16 cellular contexts compared by ENCODE assay signal in genomic region chr1:56446531-56447098, GRCh38.
DNase-seq lines count a peak whose midpoint lies in the region; ATAC-seq, FAIRE-seq and TF ChIP-seq lines count a peak whose summit lies in the region.
"Had no signal": no experiment of that assay in that cellular context is flagged by ENCODE, and none has a peak within 500 bp of the region (broad histone marks: within the 10 kb centered on the region; RNA-seq: fewer than 3 reads in every experiment).

No MANE protein-coding gene starts in this region.

- WGBS in ovary, 3 donors = 22 to 43% (median 41%) methylated on average over 5 of the region's 5 CpGs

- FAIRE-seq in HTR-8/SVneo (lab: Jason Lieb, UNC) = no peak
- FAIRE-seq: endothelial cell of umbilical vein had no signal

- H3K27ac ChIP-seq in ovary (no peak overlapping the region), caudate nucleus (ENCODE audit: low read depth, low read length) (no peak overlapping the region)
- H3K27ac ChIP-seq: GM23248 had no signal

- TF ChIP-seq CTCF in ovary (IDR thresholded peaks at IDR 0.05) = no peak

- H3K4me1 ChIP-seq in ovary (ENCODE audit: insufficient read depth) = no peaks in the 10 kb centered on the region

- no peak overlapping the region for H3K4me3 ChIP-seq in ovary
- H3K4me3 ChIP-seq: GM23248 had no signal

- H3K9me3 ChIP-seq in ovary = no peaks in the 10 kb centered on the region

- TF ChIP-seq POLR2A in ovary (IDR thresholded peaks at IDR 0.05) = no peak

- no peaks in the 10 kb centered on the region for H3K27me3 ChIP-seq in ovary

- TF ChIP-seq EP300 in ovary (IDR thresholded peaks at IDR 0.05) = peak; percentile 40

- intact Hi-C loops in Right ventricle myocardium inferior (cut with DNase I) (loop anchor here (10.0 kb wide), 1 partner anchor 128 kb away; the partner anchor contains the start of gene PLPP3), cardiac septum (cut with DNase I) (no loop called here), Right ventricle myocardium superior (cut with DNase I) (no loop called here), ovary (cut with DNase I) (no loop called here)

- DNase-seq in Right ventricle myocardium inferior (ENCODE audit: missing footprints) (no peak), cardiac septum (ENCODE audit: low spot score) (no peak), Right ventricle myocardium superior (peak; percentile 67), ovary (peak in 1 of 5 donors; percentile 59), caudate nucleus (lab: John Stamatoyannopoulos, UW) (no peak), CD1c-positive myeloid dendritic cell (ENCODE audit: extremely low spot score) (no peak), HTR-8/SVneo (ENCODE audit: insufficient read length, low spot score) (no peak)
- DNase-seq in activated naive CD4-positive, alpha-beta T cell (lab: John Stamatoyannopoulos, UW) = no peak
- DNase-seq: activated CD4-positive, CD25-positive, alpha-beta regulatory T cell treated with anti-CD3 and anti-CD28 coated beads, Interleukin-2, amount 50 U/mL, for 72 hours; activated T-cell treated with anti-CD3 and anti-CD28 coated beads, Interleukin-2, amount 50 U/mL, for 24 hours; Calu3; GM23248; OCI-M1; retina; SW 1271 had no signal

- H3K36me3 ChIP-seq in ovary = no peaks in the 10 kb centered on the region

- ATAC-seq in Right ventricle myocardium inferior (peak; percentile 92), Right ventricle myocardium superior (ENCODE audit: poor library complexity) (peak; percentile 88)
